Comparison of ENCODE assay signal across 1 cellular context in genomic region chr2:217075225-217075802, GRCh38.
TF ChIP-seq lines count a peak whose summit lies in the region.

No MANE protein-coding gene starts in this region.

TF ChIP-seq in GM23338, 12 proteins besides CTCF, POLR2A, EP300 and RAD21 (continued from another document):
- TF ChIP-seq REST (IDR thresholded peaks at IDR 0.05; ENCODE audit: unreplicated experiment): no peak
- no peak for TF ChIP-seq ZNF331 (CRISPR knock-in tag; IDR thresholded peaks at IDR 0.05; ENCODE audit: low read depth)
- TF ChIP-seq ZNF114 (CRISPR knock-in tag; IDR thresholded peaks at IDR 0.05): no peak
- no peak for TF ChIP-seq JUNB (IDR thresholded peaks at IDR 0.05; ENCODE audit: unreplicated experiment)
- TF ChIP-seq STAT1 (IDR thresholded peaks at IDR 0.05; ENCODE audit: unreplicated experiment): no peak
- TF ChIP-seq EZH2 (IDR thresholded peaks at IDR 0.05; ENCODE audit: low read depth, unreplicated experiment): no peak
- no peak for TF ChIP-seq NANOG (IDR thresholded peaks at IDR 0.05; ENCODE audit: borderline replicate concordance)
- TF ChIP-seq POLR2AphosphoS5 (IDR thresholded peaks at IDR 0.05; ENCODE audit: low read depth): no peak
